In genomic region chr11:128448981-128449713, GRCh38 we compare ENCODE assay signal across 14 cellular contexts.
DNase-seq lines count a peak whose midpoint lies in the region; ATAC-seq and TF ChIP-seq lines count a peak whose summit lies in the region.
"Had no signal": no experiment of that assay in that cellular context is flagged by ENCODE, and none has a peak within 500 bp of the region (broad histone marks: within the 10 kb centered on the region; RNA-seq: fewer than 3 reads in every experiment).

No MANE protein-coding gene starts in this region.

- CTCF ChIA-PET in activated CD8-positive, alpha-beta T cell treated with anti-CD3 and anti-CD28 coated beads for 36 hours (lab: Charles Lee) = interaction anchor here (0.6 to 2.1 kb wide), 6 partner anchors 9 to 291 kb away, joined by 3 to 5 read pairs (median 4); no protein-coding TSS in a partner anchor

- no peaks in the 10 kb centered on the region for H3K36me3 ChIP-seq in tibial artery
- H3K36me3 ChIP-seq: esophagus muscularis mucosa had no signal

- H3K4me1 Mint-ChIP-seq in activated T-cell treated with anti-CD3 and anti-CD28 coated beads, Interleukin-2, amount 50 U/mL, for 72 hours (ENCODE audit: low read depth) = peaks cover 71% of the 10 kb centered on the region
- peaks cover 88% of the 10 kb centered on the region for H3K4me1 Mint-ChIP-seq in activated CD8-positive, alpha-beta T cell treated with anti-CD3 and anti-CD28 coated beads for 36 hours (ENCODE audit: low read depth)
- H3K4me1 Mint-ChIP-seq in immature natural killer cell = peaks cover 34 to 53% of the 10 kb centered on the region in 2 donors

- H3K36me3 Mint-ChIP-seq in activated T-cell treated with anti-CD3 and anti-CD28 coated beads, Interleukin-2, amount 50 U/mL, for 72 hours (ENCODE audit: insufficient read depth in 2 of 2) = peaks cover 5 to 15% of the 10 kb centered on the region in 2 donors
- H3K36me3 Mint-ChIP-seq in activated CD8-positive, alpha-beta T cell treated with anti-CD3 and anti-CD28 coated beads for 36 hours (ENCODE audit: low read depth) = peaks cover 37% of the 10 kb centered on the region
- peaks cover 0 to 12% (median 8%) of the 10 kb centered on the region in 3 donors for H3K36me3 Mint-ChIP-seq in immature natural killer cell

- H3K4me1 ChIP-seq in tibial artery = peaks cover 0 to 59% (median 27%) of the 10 kb centered on the region in 4 donors

- TF ChIP-seq CTCF in activated CD8-positive, alpha-beta T cell treated with anti-CD3 and anti-CD28 coated beads for 36 hours (IDR thresholded peaks at IDR 0.05) = no peak
- TF ChIP-seq CTCF in tibial artery (IDR thresholded peaks at IDR 0.05) = no peak

- peak overlapping the region; percentile 41 to 53 for H3K27ac ChIP-seq in tibial artery
- H3K27ac ChIP-seq: esophagus muscularis mucosa had no signal

- ATAC-seq in activated T-cell treated with anti-CD3 and anti-CD28 coated beads, Interleukin-2, amount 50 U/mL, for 72 hours (replicated peaks in 1 of 2) = peak; percentile 39 to 40
- peak; percentile 47 for ATAC-seq in activated CD8-positive, alpha-beta T cell treated with anti-CD3 and anti-CD28 coated beads for 36 hours
- ATAC-seq in GM21367 (IDR thresholded peaks at IDR 0.05; ENCODE audit: unreplicated experiment) (no peak), GM19035 (IDR thresholded peaks at IDR 0.05; ENCODE audit: unreplicated experiment) (no peak)

- intact Hi-C loops in activated CD8-positive, alpha-beta T cell treated with anti-CD3 and anti-CD28 coated beads for 36 hours (cut with micrococcal nuclease) = no loop called here
- intact Hi-C loops in tibial artery (cut with DNase I; ENCODE audit: low total_unique reads) = no loop called here

- POLR2A ChIA-PET in activated CD8-positive, alpha-beta T cell treated with anti-CD3 and anti-CD28 coated beads for 36 hours (lab: Charles Lee) = interaction anchor here (0.6 to 1.5 kb wide), 15 partner anchors 9 to 270 kb away, joined by 3 to 6 read pairs (median 3); no protein-coding TSS in a partner anchor

- peak overlapping the region in 1 of 2 donors; percentile 31 for H3K4me3 Mint-ChIP-seq in activated T-cell treated with anti-CD3 and anti-CD28 coated beads, Interleukin-2, amount 50 U/mL, for 72 hours
- no peak overlapping the region for H3K4me3 Mint-ChIP-seq in activated CD8-positive, alpha-beta T cell treated with anti-CD3 and anti-CD28 coated beads for 36 hours
- H3K4me3 Mint-ChIP-seq in immature natural killer cell = no peak overlapping the region
- H3K4me3 Mint-ChIP-seq: nephron progenitor cell had no signal

- H3K27me3 ChIP-seq in tibial artery = no peaks in the 10 kb centered on the region
- H3K27me3 ChIP-seq: esophagus muscularis mucosa had no signal

- H3K4me3 ChIP-seq in tibial artery = no peak overlapping the region
- H3K4me3 ChIP-seq: esophagus muscularis mucosa had no signal

- DNase-seq in activated T-cell treated with anti-CD3 and anti-CD28 coated beads, Interleukin-2, amount 50 U/mL, for 72 hours = no peak
- no peak for DNase-seq in activated T-cell treated with anti-CD3 and anti-CD28 coated beads, Interleukin-2, amount 50 U/mL, for 48 hours
- DNase-seq in activated CD8-positive, alpha-beta T cell treated with anti-CD3 and anti-CD28 coated beads for 36 hours = peak; percentile 48
- DNase-seq in immature natural killer cell (no peak), tibial artery (no peak), NCI-H526 treated with DMSO at 0.1 percent for 48 hours (lab: John Stamatoyannopoulos, UW) (no peak)
- DNase-seq: anterior cingulate cortex; NCI-H446 treated with DMSO at 0.1 percent for 48 hours; nephron progenitor cell; stimulated activated CD4-positive, alpha-beta T cell treated with anti-CD3 and anti-CD28 coated beads, Interleukin-15, amount 100 ng/mL, for 24 hours; stimulated activated naive CD4-positive, alpha-beta T cell had no signal

- H3K27me3 Mint-ChIP-seq in activated T-cell treated with anti-CD3 and anti-CD28 coated beads, Interleukin-2, amount 50 U/mL, for 72 hours (ENCODE audit: low read depth) = no peaks in the 10 kb centered on the region
- H3K27me3 Mint-ChIP-seq in activated CD8-positive, alpha-beta T cell treated with anti-CD3 and anti-CD28 coated beads for 36 hours = no peaks in the 10 kb centered on the region
- peaks cover 2 to 12% (median 5%) of the 10 kb centered on the region in 3 donors for H3K27me3 Mint-ChIP-seq in immature natural killer cell (ENCODE audit: low read depth in 3 of 3)

- no peaks in the 10 kb centered on the region for H3K9me3 ChIP-seq in tibial artery
- H3K9me3 ChIP-seq: esophagus muscularis mucosa had no signal

- peak overlapping the region; percentile 71 for H3K27ac Mint-ChIP-seq in activated T-cell treated with anti-CD3 and anti-CD28 coated beads, Interleukin-2, amount 50 U/mL, for 72 hours
- H3K27ac Mint-ChIP-seq in activated CD8-positive, alpha-beta T cell treated with anti-CD3 and anti-CD28 coated beads for 36 hours = peak overlapping the region; percentile 77
- H3K27ac Mint-ChIP-seq in immature natural killer cell = peak overlapping the region in 5 of 6 donors; percentile 20 to 69 (median 41)
- H3K27ac Mint-ChIP-seq: nephron progenitor cell had no signal

- H3K9me3 Mint-ChIP-seq in activated T-cell treated with anti-CD3 and anti-CD28 coated beads, Interleukin-2, amount 50 U/mL, for 72 hours = peaks cover 3 to 7% of the 10 kb centered on the region in 2 donors
- H3K9me3 Mint-ChIP-seq in activated CD8-positive, alpha-beta T cell treated with anti-CD3 and anti-CD28 coated beads for 36 hours = peaks cover 13% of the 10 kb centered on the region
- H3K9me3 Mint-ChIP-seq in immature natural killer cell = peaks cover 0 to 5% (median 0%) of the 10 kb centered on the region in 6 donors

Comparison
In these comparisons a context has a peak if more than half of its experiments do, and no peak if none do; other contexts are left out.
1. ATAC-seq: peak in activated T-cell treated with anti-CD3 and anti-CD28 coated beads, Interleukin-2, amount 50 U/mL, for 72 hours (2 of 2) and activated CD8-positive, alpha-beta T cell treated with anti-CD3 and anti-CD28 coated beads for 36 hours (single experiment); none in GM21367 (single experiment) and GM19035 (single experiment).
2. Peak in every context shown above with its lines, with median percentiles within 50 percentile points of each other: H3K27ac Mint-ChIP-seq.